Comparison of ENCODE assay signal across 35 cellular contexts in genomic region chr2:126766295-126766694, GRCh38.
"Had no signal": no experiment of that assay in that cellular context is flagged by ENCODE, and none has a peak within 500 bp of the region (broad histone marks: within the 10 kb centered on the region; RNA-seq: fewer than 3 reads in every experiment).

No MANE protein-coding gene starts in this region.

- H3K27ac ChIP-seq: KMS-11, PC-9, RWPE1 had no signal

- H3K4me1 Mint-ChIP-seq: brain had no signal

- H3K4me3 Mint-ChIP-seq: activated CD4-positive, alpha-beta memory T cell treated with anti-CD3 and anti-CD28 coated beads for 36 hours; activated naive CD8-positive, alpha-beta T cell; activated naive CD8-positive, alpha-beta T cell treated with anti-CD3 and anti-CD28 coated beads, Interleukin-2, amount 50 U/mL, for 24 hours; activated T-cell treated with anti-CD3 and anti-CD28 coated beads, Interleukin-2, amount 50 U/mL, for 4 hours; brain had no signal

- DNase-seq: activated CD4-positive, alpha-beta memory T cell treated with anti-CD3 and anti-CD28 coated beads for 36 hours; activated CD4-positive, alpha-beta T cell treated with anti-CD3 and anti-CD28 coated beads for 4 hours; activated CD4-positive, alpha-beta T cell treated with anti-CD3 and anti-CD28 coated beads, Interleukin-2, amount 50 U/mL, for 1 hour; activated gamma-delta T cell; activated naive CD4-positive, alpha-beta T cell treated with Interleukin-2 at 50 U/mL for 16 hours; activated naive CD8-positive, alpha-beta T cell treated with anti-CD3 and anti-CD28 coated beads, Interleukin-2, amount 50 U/mL, for 24 hours; activated T-cell treated with anti-CD3 and anti-CD28 coated beads for 4 hours; activated T-cell treated with anti-CD3 and anti-CD28 coated beads, Interleukin-2, amount 50 U/mL, for 4 hours; anterior cingulate cortex; caudate nucleus; cerebellar nuclear complex; MM.1S; NCI-H1092 treated with DMSO at 0.1 percent for 48 hours; NCI-H1417; NCI-H146; NCI-H187; NCI-H2029 treated with DMSO at 0.1 percent for 48 hours; NCI-H2107; NCI-H2171; NCI-H510A; NCI-H526; NCI-H748 treated with DMSO at 0.1 percent for 48 hours; NK-92 treated with Interleukin-12 subunit alpha and Interleukin-12 subunit beta, amount 100 ng/mL, for 24 hours; PC-9; SIG-M5; SW 1271; T-helper 1 cell; T1000 had no signal

- H3K27ac Mint-ChIP-seq: activated CD4-positive, alpha-beta memory T cell treated with anti-CD3 and anti-CD28 coated beads for 36 hours; activated naive CD8-positive, alpha-beta T cell; activated naive CD8-positive, alpha-beta T cell treated with anti-CD3 and anti-CD28 coated beads, Interleukin-2, amount 50 U/mL, for 24 hours; brain had no signal

- ATAC-seq: activated CD4-positive, CD25-positive, alpha-beta regulatory T cell treated with anti-CD3 and anti-CD28 coated beads, Interleukin-2, amount 50 U/mL, for 24 hours; activated naive CD8-positive, alpha-beta T cell treated with anti-CD3 and anti-CD28 coated beads, Interleukin-2, amount 50 U/mL, for 24 hours; activated T-cell treated with anti-CD3 and anti-CD28 coated beads, Interleukin-2, amount 50 U/mL, for 4 hours; Right ventricle myocardium inferior; SK-N-SH treated with all-trans-retinoic acid at 6 μM for 48 hours had no signal

- H3K4me3 ChIP-seq: PC-9 had no signal

- H3K9me3 Mint-ChIP-seq: activated CD4-positive, alpha-beta memory T cell treated with anti-CD3 and anti-CD28 coated beads for 36 hours; activated naive CD8-positive, alpha-beta T cell treated with anti-CD3 and anti-CD28 coated beads, Interleukin-2, amount 50 U/mL, for 24 hours; activated T-cell treated with anti-CD3 and anti-CD28 coated beads, Interleukin-2, amount 50 U/mL, for 4 hours had no signal

- H3K27me3 Mint-ChIP-seq: activated CD4-positive, alpha-beta memory T cell treated with anti-CD3 and anti-CD28 coated beads for 36 hours; activated naive CD8-positive, alpha-beta T cell; activated naive CD8-positive, alpha-beta T cell treated with anti-CD3 and anti-CD28 coated beads, Interleukin-2, amount 50 U/mL, for 24 hours had no signal

- H3K36me3 Mint-ChIP-seq: activated CD4-positive, alpha-beta memory T cell treated with anti-CD3 and anti-CD28 coated beads for 36 hours; brain had no signal
